10 cellular contexts compared by ENCODE assay signal in the genomic region with DNA sequence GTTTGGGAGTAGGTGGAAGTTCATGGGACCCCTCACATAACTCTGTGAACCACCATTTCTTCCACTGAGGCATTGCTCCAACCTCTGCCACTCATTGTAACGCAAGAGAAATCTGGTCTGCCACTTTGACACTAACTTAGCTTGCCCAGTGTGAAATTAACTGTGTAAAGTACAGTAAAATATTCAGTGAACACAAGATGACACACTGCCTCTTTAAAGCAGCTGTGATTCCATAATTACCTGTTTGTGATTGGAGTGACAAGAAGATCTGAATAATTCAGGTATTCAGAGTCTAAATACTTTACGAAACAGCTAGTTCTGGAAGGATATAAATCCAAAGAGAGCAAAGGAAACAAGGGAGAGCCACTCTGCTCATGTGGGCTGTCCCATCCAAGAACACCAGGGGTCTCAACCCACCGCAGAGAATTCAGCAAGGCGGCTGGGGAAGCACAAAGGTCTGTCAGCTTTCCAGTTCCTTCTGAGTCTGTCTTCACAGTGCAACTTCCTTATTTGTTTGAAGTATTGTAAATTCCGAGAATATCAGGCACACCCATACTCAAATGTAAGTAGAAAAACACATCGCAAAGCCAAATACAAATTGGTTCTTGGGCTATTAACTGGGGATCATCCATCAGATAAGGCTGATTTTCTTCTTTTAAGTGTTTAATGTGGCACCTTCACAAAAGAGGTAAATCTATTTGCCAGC.
A peak's percentile ranks its signal among the peaks of the same experiment; 100 is the strongest.
DNase-seq lines count a peak whose midpoint lies in the region; ATAC-seq lines count a peak whose summit lies in the region.
"Had no signal": no experiment of that assay in that cellular context is flagged by ENCODE, and none has a peak within 500 bp of the region (broad histone marks: within the 10 kb centered on the region; RNA-seq: fewer than 3 reads in every experiment).

No MANE protein-coding gene starts in this region.

- H3K9me3 Mint-ChIP-seq in activated naive CD8-positive, alpha-beta T cell treated with anti-CD3 and anti-CD28 coated beads for 36 hours, result no peaks in the 10 kb centered on the region

- peaks cover 41% of the 10 kb centered on the region for H3K4me1 Mint-ChIP-seq in activated naive CD8-positive, alpha-beta T cell treated with anti-CD3 and anti-CD28 coated beads for 36 hours

- H3K36me3 ChIP-seq in subcutaneous abdominal adipose tissue (ENCODE audit: control insufficient read depth in 5 of 5, insufficient read depth in 5 of 5, low read length in 5 of 5), result no peaks in the 10 kb centered on the region

- no peaks in the 10 kb centered on the region for H3K27me3 Mint-ChIP-seq in activated naive CD8-positive, alpha-beta T cell treated with anti-CD3 and anti-CD28 coated beads for 36 hours

- DNase-seq in SIG-M5 treated with dmso at 0.1 percent for 504 hours (lab: John Stamatoyannopoulos, UW; ENCODE audit: unreplicated experiment) (peak; percentile 79), SIG-M5 (lab: John Stamatoyannopoulos, UW) (no peak), iPS-NIHi11 (ENCODE audit: low spot score) (peak; percentile 31), RPMI8226 (no peak), epidermal melanocyte (ENCODE audit: insufficient read length, low spot score) (no peak)
- peak; percentile 3 for DNase-seq in activated naive CD8-positive, alpha-beta T cell treated with anti-CD3 and anti-CD28 coated beads for 36 hours
- DNase-seq: activated gamma-delta T cell, NCI-H187 had no signal

- peaks cover 5 to 49% (median 42%) of the 10 kb centered on the region in 5 donors for H3K4me1 ChIP-seq in subcutaneous abdominal adipose tissue (ENCODE audit: control insufficient read depth in 5 of 5, insufficient read depth in 5 of 5, low read length in 5 of 5)

- no peak overlapping the region for H3K4me3 Mint-ChIP-seq in activated naive CD8-positive, alpha-beta T cell treated with anti-CD3 and anti-CD28 coated beads for 36 hours

- H3K9ac ChIP-seq in subcutaneous abdominal adipose tissue (ENCODE audit: low read length in 5 of 5), result peak overlapping the region in 2 of 5 donors; percentile 26 to 41

- H3K36me3 Mint-ChIP-seq in activated naive CD8-positive, alpha-beta T cell treated with anti-CD3 and anti-CD28 coated beads for 36 hours, result peaks cover 9% of the 10 kb centered on the region

- H3K27ac Mint-ChIP-seq in activated naive CD8-positive, alpha-beta T cell treated with anti-CD3 and anti-CD28 coated beads for 36 hours, result no peak overlapping the region

- H3K9me3 ChIP-seq in subcutaneous abdominal adipose tissue (ENCODE audit: control insufficient read depth in 5 of 5, low read length in 5 of 5), result no peaks in the 10 kb centered on the region

- peak overlapping the region; percentile 57 for H3K27ac ChIP-seq in subcutaneous abdominal adipose tissue (ENCODE audit: low read depth, low read length)

- no peak for ATAC-seq in HG03439 (IDR thresholded peaks at IDR 0.05; ENCODE audit: unreplicated experiment)

- H3K4me3 ChIP-seq in subcutaneous abdominal adipose tissue (ENCODE audit: low read depth in 1 of 5, low read length in 5 of 5), result no peak overlapping the region

- H3K27me3 ChIP-seq in subcutaneous abdominal adipose tissue (ENCODE audit: control insufficient read depth in 5 of 5, insufficient read depth in 4 of 5, low read length in 5 of 5), result no peaks in the 10 kb centered on the region

Comparison
In these comparisons a context has a peak if more than half of its experiments do, and no peak if none do; other contexts are left out.
1. DNase-seq: peak in SIG-M5 treated with dmso at 0.1 percent for 504 hours (single experiment), activated naive CD8-positive, alpha-beta T cell treated with anti-CD3 and anti-CD28 coated beads for 36 hours (single experiment) and iPS-NIHi11 (single experiment); none in SIG-M5 (single experiment), RPMI8226 (single experiment) and epidermal melanocyte (single experiment).